8 cellular contexts compared by ENCODE assay signal in the genomic region with DNA sequence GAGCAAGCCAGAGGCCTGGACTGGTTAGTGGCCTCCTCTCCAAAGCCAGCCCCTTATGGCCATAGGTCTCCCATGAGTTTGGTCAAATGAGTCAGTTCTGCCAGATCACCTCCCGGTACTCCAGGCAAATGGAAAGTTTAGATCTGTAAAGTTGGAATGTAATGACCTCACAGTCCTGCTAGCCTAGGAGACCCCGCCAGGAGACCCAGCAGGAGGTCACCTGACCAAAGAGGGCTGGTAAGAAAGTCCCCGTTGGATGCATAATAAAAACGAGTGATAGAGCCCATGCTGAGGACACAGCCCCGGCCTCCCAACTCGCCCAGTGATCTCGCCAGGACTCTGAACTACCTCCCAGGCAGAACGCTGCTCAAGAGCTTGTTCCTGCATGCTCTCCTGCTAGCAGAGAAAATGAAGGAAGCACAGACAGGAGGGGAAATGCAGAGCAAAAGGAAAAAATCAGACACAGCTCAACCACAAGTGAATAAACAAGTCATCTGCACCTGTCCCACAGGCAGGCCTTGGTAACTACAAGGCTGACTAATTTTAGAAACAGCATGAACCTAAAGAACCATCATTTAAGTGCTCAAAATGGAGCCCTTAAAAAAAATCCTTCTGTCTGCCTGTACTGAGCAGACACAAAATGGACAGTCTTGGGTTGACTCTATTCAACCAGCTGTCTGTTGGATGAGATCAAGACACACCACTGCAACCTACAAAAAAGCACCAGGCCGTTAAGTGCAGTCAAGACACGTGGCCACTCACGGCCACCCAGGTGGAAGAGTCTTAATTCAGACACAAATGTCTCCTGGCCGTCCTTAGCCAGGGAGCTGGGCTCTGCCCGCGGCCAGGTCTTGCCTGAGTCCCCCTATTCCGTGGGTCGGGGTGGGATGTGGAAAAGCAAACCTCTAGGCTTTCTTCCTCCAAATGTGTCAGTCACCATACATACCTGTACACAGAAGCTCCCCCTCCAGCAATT. TPM values are rescaled to one million over a fixed set of nuclear protein-coding genes. Genes with fewer than 3 reads are reported as not detected.
A peak's percentile ranks its signal among the peaks of the same experiment; 100 is the strongest.
DNase-seq lines count a peak whose midpoint lies in the region; ATAC-seq and TF ChIP-seq lines count a peak whose summit lies in the region.

No MANE protein-coding gene starts in this region.

- H3K36me3 ChIP-seq in left ventricle myocardium inferior (peaks cover 18% of the 10 kb centered on the region), transverse colon (no peaks in the 10 kb centered on the region)

- no peak for TF ChIP-seq POLR2A in transverse colon (IDR thresholded peaks at IDR 0.05)

- H3K9me3 ChIP-seq in left ventricle myocardium inferior (replicated peaks) (no peaks in the 10 kb centered on the region), transverse colon (no peaks in the 10 kb centered on the region)

- intact Hi-C loops in left ventricle myocardium inferior (cut with micrococcal nuclease) = loop anchor here (10.0 kb wide), 1 partner anchor 85 kb away; the partner anchor contains the start of gene UBALD1
- intact Hi-C loops in Right ventricle myocardium superior (cut with DNase I) = no loop called here
- intact Hi-C loops in transverse colon (cut with DNase I; ENCODE audit: low total_unique reads) = no loop called here

- no peak for TF ChIP-seq EP300 in transverse colon (IDR thresholded peaks at IDR 0.05; ENCODE audit: low read depth)

- H3K27ac ChIP-seq in left ventricle myocardium inferior (replicated peaks) = peak overlapping the region; percentile 27
- peak overlapping the region; percentile 13 to 70 (median 51) for H3K27ac ChIP-seq in transverse colon

- ATAC-seq in Right ventricle myocardium superior (ENCODE audit: poor library complexity) = no peak

- H3K4me1 ChIP-seq in left ventricle myocardium inferior (peaks cover 76% of the 10 kb centered on the region), transverse colon (peaks cover 5 to 19% (median 8%) of the 10 kb centered on the region in 4 donors)

- in situ Hi-C loops in transverse colon (cut with MboI; ENCODE audit: low pct_ligation_motif_present in 1 of 4, low pct_unique_long_range_greater_than_20kb in 1 of 4, low sequenced_read_pairs in 3 of 4) = no loop called here

- WGBS in transverse colon (ENCODE audit: low coverage in 1 of 2), 2 donors = 53 to 71% methylated on average over 4 to 16 of the region's 16 CpGs

- H3K4me3 ChIP-seq in left ventricle myocardium inferior (no peak overlapping the region), transverse colon (no peak overlapping the region)

- TF ChIP-seq CTCF in left ventricle myocardium inferior (IDR thresholded peaks at IDR 0.05; ENCODE audit: borderline replicate concordance) (no peak), transverse colon (IDR thresholded peaks at IDR 0.05) (peak in 1 of 5 experiments; percentile 21)

- H3K27me3 ChIP-seq in left ventricle myocardium inferior (ENCODE audit: low read depth) = no peaks in the 10 kb centered on the region
- no peaks in the 10 kb centered on the region for H3K27me3 ChIP-seq in transverse colon

- DNase-seq in left ventricle myocardium inferior = no peak
- DNase-seq in Right ventricle myocardium superior = no peak
- peak; percentile 49 for DNase-seq in activated T-cell treated with anti-CD3 and anti-CD28 coated beads, Interleukin-2, amount 50 U/mL, for 48 hours
- peak; percentile 75 for DNase-seq in iPS-NIHi7 (ENCODE audit: extremely low spot score)
- DNase-seq in transverse colon = no peak
- no peak for DNase-seq in NCI-H1436 (lab: John Stamatoyannopoulos, UW)
- DNase-seq in activated gamma-delta T cell treated with Interleukin-2 at 50 U/mL for 16 hours = no peak
- DNase-seq in D341Med (ENCODE audit: low spot score) = no peak

RNA-seq across cellular contexts. Expression of gene CDIP1, which starts 9.2 kb away (rescaled TPM):
- total RNA-seq in left ventricle myocardium inferior (48.5 TPM), Right ventricle myocardium superior (45.2 TPM), transverse colon (10 to 100 TPM in 3 of 4 donors, 1 to 10 TPM in 1; 8.8 to 29.5 (median 19.0) TPM)

RNA-seq across cellular contexts. Expression of gene C16orf96, which starts 26.8 kb away (rescaled TPM):
- total RNA-seq in left ventricle myocardium inferior (0.08 TPM), Right ventricle myocardium superior (0.11 TPM), transverse colon (not detected)

RNA-seq across cellular contexts. Expression of gene HMOX2, which starts 53.2 kb away (rescaled TPM):
- 115 TPM for total RNA-seq in left ventricle myocardium inferior
- total RNA-seq in Right ventricle myocardium superior = 125 TPM
- 100 to 1,000 TPM in 1 of 4 donors, 10 to 100 TPM in 3; 46.4 to 495 (median 55.7) TPM for total RNA-seq in transverse colon

RNA-seq across cellular contexts. Expression of gene NMRAL1, which starts 54.9 kb away (rescaled TPM):
- 21.9 TPM for total RNA-seq in left ventricle myocardium inferior
- total RNA-seq in Right ventricle myocardium superior = 24.9 TPM
- total RNA-seq in transverse colon = 10 to 100 TPM; 46.0 to 75.9 (median 66.6) TPM

Comparison
In these comparisons a context has a peak if more than half of its experiments do, and no peak if none do; other contexts are left out.
1. DNase-seq: peak in activated T-cell treated with anti-CD3 and anti-CD28 coated beads, Interleukin-2, amount 50 U/mL, for 48 hours (2 of 2) and iPS-NIHi7 (single experiment); none in left ventricle myocardium inferior (single experiment), Right ventricle myocardium superior (single experiment), transverse colon (single experiment), NCI-H1436 (single experiment), activated gamma-delta T cell treated with Interleukin-2 at 50 U/mL for 16 hours (single experiment) and D341Med (single experiment).